6 cellular contexts compared by ENCODE assay signal in the genomic region with DNA sequence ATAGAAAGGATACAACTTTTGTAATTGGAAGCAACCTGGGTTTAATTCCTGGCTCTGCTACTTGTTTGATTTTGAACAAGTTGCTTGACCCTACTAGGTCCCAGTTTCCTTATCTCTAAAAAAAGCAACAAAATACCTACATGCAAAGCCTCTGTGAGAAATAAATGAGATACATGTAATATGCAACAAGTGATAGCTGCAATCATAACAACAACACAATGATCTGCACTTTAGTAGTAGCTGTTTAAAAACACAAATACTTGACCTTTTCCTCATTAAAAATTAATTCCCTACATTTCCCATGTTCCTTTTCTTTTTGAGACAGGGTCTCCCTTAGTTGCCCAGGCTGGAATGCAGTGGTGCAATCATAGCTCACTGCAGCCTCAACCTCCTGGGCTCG.
"Had no signal": no experiment of that assay in that cellular context is flagged by ENCODE, and none has a peak within 500 bp of the region (broad histone marks: within the 10 kb centered on the region; RNA-seq: fewer than 3 reads in every experiment).

No MANE protein-coding gene starts in this region.

- H3K9ac ChIP-seq: KMS-11 had no signal

- H3K4me3 ChIP-seq: HAP-1 had no signal

- ATAC-seq: HCT116 had no signal

- H3K27ac ChIP-seq: HL-60, KMS-11 had no signal

- DNase-seq: GOT3, H7 had no signal

- H3K9me3 ChIP-seq: HAP-1 had no signal

- H3K36me3 ChIP-seq: HAP-1 had no signal

- H3K4me2 ChIP-seq: KMS-11 had no signal

- H3K4me1 ChIP-seq: HAP-1 had no signal
